20 cellular contexts compared by ENCODE assay signal in genomic region chr16:84763629-84764028, GRCh38. TPM values are rescaled to one million over a fixed set of nuclear protein-coding genes. Genes with fewer than 3 reads are reported as not detected.
DNase-seq lines count a peak whose midpoint lies in the region; ATAC-seq and TF ChIP-seq lines count a peak whose summit lies in the region.
"Had no signal": no experiment of that assay in that cellular context is flagged by ENCODE, and none has a peak within 500 bp of the region (broad histone marks: within the 10 kb centered on the region; RNA-seq: fewer than 3 reads in every experiment).

No MANE protein-coding gene starts in this region.

- DNase-seq in DMS53 (lab: John Stamatoyannopoulos, UW) (peak; percentile 25), DMS53 treated with DMSO at 0.1 percent for 48 hours (lab: John Stamatoyannopoulos, UW; ENCODE audit: unreplicated experiment) (no peak), NAMALWA (ENCODE audit: low spot score) (peak; percentile 33), endothelial cell (ENCODE audit: low spot score) (no peak), sigmoid colon (peak; percentile 43), NCI-H1436 treated with DMSO at 0.1 percent for 48 hours (lab: John Stamatoyannopoulos, UW) (no peak)
- DNase-seq in activated CD4-positive, alpha-beta T cell treated with anti-CD3 and anti-CD28 coated beads for 36 hours: no peak
- DNase-seq: 8988T, Caco-2, DMS79 treated with DMSO at 0.1 percent for 48 hours, HCEC 1CT, NCI-H1048, NCI-H1436, NCI-H2029, NCI-H345, NCI-H524 treated with DMSO at 0.1 percent for 48 hours, PC-9 had no signal

- peak overlapping the region; percentile 70 for H3K27ac Mint-ChIP-seq in endothelial cell (ENCODE audit: unreplicated experiment)
- no peak overlapping the region for H3K27ac Mint-ChIP-seq in activated CD4-positive, alpha-beta T cell treated with anti-CD3 and anti-CD28 coated beads for 36 hours

- no peak for TF ChIP-seq CTCF in endothelial cell (IDR thresholded peaks at IDR 0.05; ENCODE audit: unreplicated experiment)
- no peak for TF ChIP-seq CTCF in sigmoid colon (IDR thresholded peaks at IDR 0.05)

- ATAC-seq in activated CD4-positive, alpha-beta T cell treated with anti-CD3 and anti-CD28 coated beads for 36 hours: no peak
- no peak for ATAC-seq in HG03457 (IDR thresholded peaks at IDR 0.05; ENCODE audit: unreplicated experiment)

- peaks cover 3% of the 10 kb centered on the region for H3K27me3 Mint-ChIP-seq in endothelial cell (ENCODE audit: unreplicated experiment)
- no peaks in the 10 kb centered on the region for H3K27me3 Mint-ChIP-seq in activated CD4-positive, alpha-beta T cell treated with anti-CD3 and anti-CD28 coated beads for 36 hours

- peaks cover 8% of the 10 kb centered on the region for H3K4me1 Mint-ChIP-seq in endothelial cell (ENCODE audit: unreplicated experiment)
- H3K4me1 Mint-ChIP-seq in activated CD4-positive, alpha-beta T cell treated with anti-CD3 and anti-CD28 coated beads for 36 hours: peaks cover 51% of the 10 kb centered on the region

- no peaks in the 10 kb centered on the region for H3K9me3 Mint-ChIP-seq in endothelial cell (ENCODE audit: unreplicated experiment)
- no peaks in the 10 kb centered on the region for H3K9me3 Mint-ChIP-seq in activated CD4-positive, alpha-beta T cell treated with anti-CD3 and anti-CD28 coated beads for 36 hours (ENCODE audit: low read depth)
- H3K9me3 Mint-ChIP-seq: CD14-positive monocyte had no signal

- H3K36me3 ChIP-seq in sigmoid colon: peaks cover 0 to 74% (median 20%) of the 10 kb centered on the region in 4 donors

- H3K4me1 ChIP-seq in sigmoid colon: peaks cover 0 to 37% (median 16%) of the 10 kb centered on the region in 4 donors
- H3K4me1 ChIP-seq: Caco-2 had no signal

- intact Hi-C loops in sigmoid colon (cut with DNase I): no loop called here
- intact Hi-C loops in activated CD4-positive, alpha-beta T cell treated with anti-CD3 and anti-CD28 coated beads for 36 hours (cut with DNase I, micrococcal nuclease): no loop called here

- no peak for TF ChIP-seq POLR2A in sigmoid colon (IDR thresholded peaks at IDR 0.05)

- 95 to 97% methylated on average over 17 of the region's 17 CpGs for WGBS in sigmoid colon, 2 donors

- H3K4me3 ChIP-seq in sigmoid colon: no peak overlapping the region
- H3K4me3 ChIP-seq: PC-9 had no signal

- CTCF ChIA-PET in activated CD4-positive, alpha-beta T cell treated with anti-CD3 and anti-CD28 coated beads for 36 hours (lab: Charles Lee): interaction anchor here (1.1 to 1.6 kb wide), 3 partner anchors 9 to 21 kb away, joined by 3 to 7 read pairs (median 4); no protein-coding TSS in a partner anchor

- H3K4me3 Mint-ChIP-seq in endothelial cell (ENCODE audit: unreplicated experiment): no peak overlapping the region
- H3K4me3 Mint-ChIP-seq in activated CD4-positive, alpha-beta T cell treated with anti-CD3 and anti-CD28 coated beads for 36 hours: no peak overlapping the region
- H3K4me3 Mint-ChIP-seq: CD14-positive monocyte had no signal

- peaks cover 30% of the 10 kb centered on the region for H3K36me3 Mint-ChIP-seq in endothelial cell (ENCODE audit: low read depth, unreplicated experiment)
- peaks cover 72% of the 10 kb centered on the region for H3K36me3 Mint-ChIP-seq in activated CD4-positive, alpha-beta T cell treated with anti-CD3 and anti-CD28 coated beads for 36 hours (ENCODE audit: low read depth)

- no peaks in the 10 kb centered on the region for H3K27me3 ChIP-seq in sigmoid colon

- no peaks in the 10 kb centered on the region for H3K9me3 ChIP-seq in sigmoid colon
- H3K9me3 ChIP-seq: Caco-2 had no signal

- POLR2A ChIA-PET in activated CD4-positive, alpha-beta T cell treated with anti-CD3 and anti-CD28 coated beads for 36 hours (lab: Charles Lee): no interaction called here

- H3K27ac ChIP-seq in sigmoid colon: no peak overlapping the region
- H3K27ac ChIP-seq: PC-9, RWPE1 had no signal

- no peak for TF ChIP-seq EP300 in sigmoid colon (IDR thresholded peaks at IDR 0.05)

RNA-seq across cellular contexts. Expression of gene CRISPLD2, which starts 56.2 kb away (rescaled TPM):
- total RNA-seq in endothelial cell (ENCODE audit: unreplicated experiment) (0.54 TPM), sigmoid colon (100 to 1,000 TPM; 140 to 545 (median 260) TPM)
- 10 to 100 TPM in 1 of 3 donors, 1 to 10 TPM in 2; 3.0 to 27.3 (median 6.0) TPM for polyA plus RNA-seq in sigmoid colon
- under 1 TPM; 0.05 to 0.11 TPM for total RNA-seq in activated CD4-positive, alpha-beta T cell treated with anti-CD3 and anti-CD28 coated beads for 36 hours

Comparison
In these comparisons a context has a peak if more than half of its experiments do, and no peak if none do; other contexts are left out.
1. DNase-seq: peak in DMS53 (single experiment), NAMALWA (single experiment) and sigmoid colon (single experiment); none in DMS53 treated with DMSO at 0.1 percent for 48 hours (single experiment), endothelial cell (single experiment), activated CD4-positive, alpha-beta T cell treated with anti-CD3 and anti-CD28 coated beads for 36 hours (single experiment) and NCI-H1436 treated with DMSO at 0.1 percent for 48 hours (single experiment).
2. RNA of gene CRISPLD2, which starts 56.2 kb away (total RNA-seq): 140 to 545 TPM in sigmoid colon; 0.54 TPM in endothelial cell (single experiment) and 0.05 to 0.11 TPM in activated CD4-positive, alpha-beta T cell treated with anti-CD3 and anti-CD28 coated beads for 36 hours; every median in the first group is over 10 times any median in the second.